ENCODE assay signal across 1 cellular context in genomic region chr9:112559629-112560413, GRCh38.
TF ChIP-seq lines count a peak whose summit lies in the region.

No MANE protein-coding gene starts in this region.

TF ChIP-seq in K562, 482 proteins besides CTCF, POLR2A, EP300 and RAD21 (continued from another document and continues in another):
- TF ChIP-seq E4F1 (CRISPR knock-in tag; IDR thresholded peaks at IDR 0.05; ENCODE audit: borderline replicate concordance) (no peak), ZNF830 (CRISPR knock-in tag; IDR thresholded peaks at IDR 0.05) (no peak), ZC3H8 (IDR thresholded peaks at IDR 0.05) (0 out of 2 replicates have a peak, but pooled peaks have one; percentile 73), NR0B1 (IDR thresholded peaks at IDR 0.05; ENCODE audit: partially characterized antibody) (no peak), DPF2 (IDR thresholded peaks at IDR 0.05) (peak; percentile 94), JUNB (CRISPR knock-in tag; conservative IDR thresholded peaks at IDR 0.05) (no peak), XRCC5 (IDR thresholded peaks at IDR 0.05; ENCODE audit: low read depth, low read length) (no peak), FOXO4 (CRISPR knock-in tag; IDR thresholded peaks at IDR 0.05) (no peak), MGA (IDR thresholded peaks at IDR 0.05) (no peak), GATA2 (CRISPR knock-in tag; IDR thresholded peaks at IDR 0.05) (no peak), ARID4B (CRISPR knock-in tag; IDR thresholded peaks at IDR 0.05) (no peak), ELF4 (CRISPR knock-in tag; IDR thresholded peaks at IDR 0.05) (no peak), KAT8 (IDR thresholded peaks at IDR 0.05; ENCODE audit: low read depth) (no peak), ZBTB5 (IDR thresholded peaks at IDR 0.05) (no peak), HDAC6 (IDR thresholded peaks at IDR 0.05; ENCODE audit: low read depth, low read length) (no peak), SRSF1 (IDR thresholded peaks at IDR 0.05; ENCODE audit: low read depth, low read length) (no peak), NR1H2 (CRISPR knock-in tag; IDR thresholded peaks at IDR 0.05) (no peak), THRAP3 (IDR thresholded peaks at IDR 0.05; ENCODE audit: borderline replicate concordance) (no peak), ARNT (IDR thresholded peaks at IDR 0.05) (peak; percentile 52 to 58; a peak in 2 of 4 replicates), SOX6 (IDR thresholded peaks at IDR 0.05) (no peak; the same call in 1 of the 2 replicates), CHD4 (IDR thresholded peaks at IDR 0.05; ENCODE audit: insufficient read depth, insufficient replicate concordance, low read depth, low read length, poor library complexity, severe bottlenecking) (no peak), ATF1 (CRISPR knock-in tag; IDR thresholded peaks at IDR 0.05) (no peak), ATF1 (tag; IDR thresholded peaks at IDR 0.05) (peak; percentile 60), MAX (CRISPR knock-in tag; IDR thresholded peaks at IDR 0.05) (no peak), TAF7 (tag; IDR thresholded peaks at IDR 0.05) (no peak), CBFA2T3 (IDR thresholded peaks at IDR 0.05) (peak; percentile 79), ZKSCAN8 (CRISPR knock-in tag; IDR thresholded peaks at IDR 0.05) (no peak), CREM (IDR thresholded peaks at IDR 0.05; ENCODE audit: low read depth) (peak; percentile 78), POLR3G (IDR thresholded peaks at IDR 0.05; ENCODE audit: extremely low read depth, insufficient read length, insufficient replicate concordance) (no peak), MAZ (CRISPR knock-in tag; conservative IDR thresholded peaks at IDR 0.05 in 1 of 2, IDR thresholded peaks at IDR 0.05 in 1 of 2) (no peak), CBFB (CRISPR knock-in tag; IDR thresholded peaks at IDR 0.05) (no peak), PTTG1 (tag; IDR thresholded peaks at IDR 0.05; ENCODE audit: low read depth) (no peak), NCOR1 (IDR thresholded peaks at IDR 0.05) (peak; percentile 28; the same call in 1 of the 2 replicates), RCOR1 (IDR thresholded peaks at IDR 0.05; ENCODE audit: borderline replicate concordance in 1 of 2, low read depth in 2 of 2, low read length in 2 of 2) (peak; percentile 72 to 77; a peak in 2 of 4 replicates), SPI1 (IDR thresholded peaks at IDR 0.05; ENCODE audit: borderline replicate concordance, low read depth, low read length) (no peak), ZNF354B (CRISPR knock-in tag; IDR thresholded peaks at IDR 0.05) (no peak), MCM7 (IDR thresholded peaks at IDR 0.05) (no peak), ZFP1 (CRISPR knock-in tag; IDR thresholded peaks at IDR 0.05) (no peak), TCF3 (CRISPR knock-in tag; IDR thresholded peaks at IDR 0.05) (peak; percentile 36; the same call in 1 of the 2 replicates), DIDO1 (tag; IDR thresholded peaks at IDR 0.05; ENCODE audit: low read depth) (no peak), POLR3A (IDR thresholded peaks at IDR 0.05; ENCODE audit: borderline replicate concordance, extremely low read depth, insufficient read depth, insufficient read length) (no peak), HEY1 (CRISPR knock-in tag; IDR thresholded peaks at IDR 0.05; ENCODE audit: borderline replicate concordance) (no peak)
